Comparison of ENCODE assay signal across 14 cellular contexts in genomic region chr13:39012608-39013007, GRCh38. TPM values are rescaled to one million over a fixed set of nuclear protein-coding genes. Genes with fewer than 3 reads are reported as not detected.
DNase-seq lines count a peak whose midpoint lies in the region; ATAC-seq, FAIRE-seq and TF ChIP-seq lines count a peak whose summit lies in the region.
"Had no signal": no experiment of that assay in that cellular context is flagged by ENCODE, and none has a peak within 500 bp of the region (broad histone marks: within the 10 kb centered on the region; RNA-seq: fewer than 3 reads in every experiment).

No MANE protein-coding gene starts in this region.

- POLR2A ChIA-PET in IMR-90 (lab: Charles Lee; ENCODE audit: unreplicated experiment) = no interaction called here
- POLR2A ChIA-PET in HepG2 (lab: Yijun Ruan, JAX) = no interaction called here

- H3K4me2 ChIP-seq in IMR-90 (ENCODE audit: low read depth, low read length) (no peak overlapping the region), HepG2 (ENCODE audit: low read depth, low read length) (no peak overlapping the region)

- no peak overlapping the region for H2BK120ac ChIP-seq in IMR-90 (ENCODE audit: low read depth, low read length)

- WGBS in IMR-90 (ENCODE audit: extremely low coverage in 2 of 2, insufficient read length in 1 of 2), 2 experiments = 60% methylated on average over 4 of the region's 7 CpGs; no CpG with 5 or more reads in 1 of the 2 experiments
- 89% methylated on average over 7 of the region's 7 CpGs for WGBS in HepG2 (ENCODE audit: low lambda C conversion rate)
- WGBS in heart left ventricle, 4 donors = 81 to 88% (median 83%) methylated on average over 7 of the region's 7 CpGs

- no peak overlapping the region for H3K18ac ChIP-seq in IMR-90 (ENCODE audit: low read depth, low read length)

- H3K23ac ChIP-seq in IMR-90 (ENCODE audit: low read depth, low read length) = no peak overlapping the region

- intact Hi-C loops in IMR-90 (cut with micrococcal nuclease) (no loop called here), HepG2 (cut with micrococcal nuclease; ENCODE audit: unreplicated experiment) (no loop called here), heart left ventricle (cut with DNase I) (no loop called here)

- no peaks in the 10 kb centered on the region for H3K4me1 Mint-ChIP-seq in central memory CD8-positive, alpha-beta T cell

- no peaks in the 10 kb centered on the region for H3K79me2 ChIP-seq in HepG2 (ENCODE audit: insufficient read depth, low read length)

- TF ChIP-seq EP300 in HepG2 (IDR thresholded peaks at IDR 0.05; ENCODE audit: low read depth in 2 of 2, low read length in 2 of 2) (no peak), HepG2 (CRISPR knock-in tag; IDR thresholded peaks at IDR 0.05; ENCODE audit: borderline replicate concordance) (no peak)

- H3K4me3 ChIP-seq in IMR-90 (ENCODE audit: insufficient read depth, low read depth, low read length) (no peak overlapping the region), HepG2 (replicated peaks in 1 of 3; ENCODE audit: insufficient read depth in 1 of 3, low read depth in 2 of 3, low read length in 3 of 3) (no peak overlapping the region), heart left ventricle (no peak overlapping the region)

- dilution Hi-C loops in IMR-90 (cut with HindIII; ENCODE audit: low sequenced_read_pairs, unreplicated experiment) = no loop called here

- FAIRE-seq in HepG2 (lab: Jason Lieb, UNC) = no peak
- FAIRE-seq: endometrium had no signal

- H2AK5ac ChIP-seq in IMR-90 (ENCODE audit: low read depth, low read length) = no peak overlapping the region

- BruUV-seq in IMR-90 (replicated peaks; lab: Mats Ljungman, UMichigan) (no TSS peak), HepG2 (replicated peaks; lab: Mats Ljungman, UMichigan) (no TSS peak)

- H3K9ac ChIP-seq in IMR-90 (ENCODE audit: low read depth, low read length) = no peak overlapping the region
- H3K9ac ChIP-seq in HepG2 (ENCODE audit: insufficient read depth, low read depth, low read length) = no peak overlapping the region

- H3K4ac ChIP-seq in IMR-90 (ENCODE audit: low read depth, low read length) = no peak overlapping the region

- 0 out of 2 replicates have a peak, but pooled peaks have one; percentile 5 for TF ChIP-seq CTCF in IMR-90 (conservative IDR thresholded peaks at IDR 0.05; ENCODE audit: low read depth, low read length)
- peak; percentile 38 for TF ChIP-seq CTCF in HepG2 (CRISPR knock-in tag; IDR thresholded peaks at IDR 0.05)
- peak in 1 of 12 donors; percentile 9 for TF ChIP-seq CTCF in heart left ventricle (IDR thresholded peaks at IDR 0.05)

- DNase-seq in D341Med (ENCODE audit: low spot score) = peak; percentile 58
- no peak for DNase-seq in IMR-90
- no peak for DNase-seq in central memory CD8-positive, alpha-beta T cell (ENCODE audit: low spot score in 2 of 2)
- DNase-seq in HepG2 (ENCODE audit: low spot score) = no peak
- DNase-seq in NCI-H446 (lab: John Stamatoyannopoulos, UW) = no peak
- DNase-seq in NCI-H128 (lab: John Stamatoyannopoulos, UW; ENCODE audit: unreplicated experiment) = no peak
- DNase-seq in heart left ventricle = no peak
- DNase-seq: activated T-cell treated with anti-CD3 and anti-CD28 coated beads, Interleukin-2, amount 50 U/mL, for 1 hour; EL; NCI-H510A treated with DMSO at 0.1 percent for 48 hours had no signal

- in situ Hi-C loops in IMR-90 (cut with MboI; ENCODE audit: low sequenced_read_pairs) (no loop called here), HepG2 (cut with HindIII; ENCODE audit: extremely low pct_ligation_motif_present, low pct_unique_long_range_greater_than_20kb) (no loop called here)

- no peaks in the 10 kb centered on the region for H3K9me3 ChIP-seq in IMR-90 (ENCODE audit: control insufficient read depth, insufficient read depth, low read length)
- no peaks in the 10 kb centered on the region for H3K9me3 ChIP-seq in HepG2 (ENCODE audit: low read length)
- no peaks in the 10 kb centered on the region for H3K9me3 ChIP-seq in heart left ventricle

- H2AFZ ChIP-seq in IMR-90 (replicated peaks; ENCODE audit: low read length, poor library complexity) (no peak overlapping the region), HepG2 (ENCODE audit: low read length) (no peak overlapping the region)

- CTCF ChIA-PET in IMR-90 (lab: Yijun Ruan, JAX) (interaction anchor here (0.7 kb wide), 1 partner anchor 14 kb away, joined by 3 read pairs; no protein-coding TSS in a partner anchor), HepG2 (lab: Yijun Ruan, JAX; ENCODE audit: low intra/inter-chr PET ratio, low total read pairs) (no interaction called here)

- ATAC-seq in IMR-90 (ENCODE audit: low read depth) = no peak
- no peak for ATAC-seq in central memory CD8-positive, alpha-beta T cell (replicated peaks; ENCODE audit: extremely low read depth, poor library complexity, severe bottlenecking)
- peak; percentile 88 for ATAC-seq in HepG2
- ATAC-seq in GM21825 (IDR thresholded peaks at IDR 0.05; ENCODE audit: unreplicated experiment) = no peak
- ATAC-seq in heart left ventricle = no peak

- no peaks in the 10 kb centered on the region for H4K20me1 ChIP-seq in IMR-90 (ENCODE audit: insufficient read depth, low read length)
- no peaks in the 10 kb centered on the region for H4K20me1 ChIP-seq in HepG2 (ENCODE audit: insufficient read depth, low read length)

- no peak overlapping the region for H4K91ac ChIP-seq in IMR-90 (ENCODE audit: insufficient read depth, low read depth, low read length)

- H3K79me1 ChIP-seq in IMR-90 (ENCODE audit: low read depth in 1 of 2, low read length in 2 of 2) = no peaks in the 10 kb centered on the region

- H4K8ac ChIP-seq in IMR-90 (ENCODE audit: low read depth in 2 of 2, low read length in 2 of 2) = no peak overlapping the region

- no peak overlapping the region for H3K4me3 Mint-ChIP-seq in central memory CD8-positive, alpha-beta T cell

- H2BK20ac ChIP-seq in IMR-90 (ENCODE audit: low read depth, low read length) = no peak overlapping the region

- H3K36me3 ChIP-seq in IMR-90 (ENCODE audit: control insufficient read depth, insufficient read depth, low read length) (peaks cover 38% of the 10 kb centered on the region), HepG2 (replicated peaks in 1 of 2; ENCODE audit: control insufficient read depth in 1 of 2, insufficient read depth in 2 of 2, low read length in 2 of 2) (peaks cover 11 to 61% of the 10 kb centered on the region in 2 experiments), heart left ventricle (peaks cover 0 to 97% (median 82%) of the 10 kb centered on the region in 9 donors)

- H2BK15ac ChIP-seq in IMR-90 (ENCODE audit: low read depth, low read length) = no peak overlapping the region

- no peak overlapping the region for H4K5ac ChIP-seq in IMR-90 (ENCODE audit: low read depth, low read length)

- TF ChIP-seq POLR2A in IMR-90 (IDR thresholded peaks at IDR 0.05; ENCODE audit: low read depth, low read length) (no peak), HepG2 (IDR thresholded peaks at IDR 0.05; ENCODE audit: insufficient read depth in 1 of 2, low read depth in 2 of 2, low read length in 2 of 2) (no peak), heart left ventricle (IDR thresholded peaks at IDR 0.05) (no peak)

- peak overlapping the region; percentile 23 for H3K27ac Mint-ChIP-seq in central memory CD8-positive, alpha-beta T cell (ENCODE audit: low read depth)

- no peaks in the 10 kb centered on the region for H3K27me3 Mint-ChIP-seq in central memory CD8-positive, alpha-beta T cell

- no peak overlapping the region for H2BK5ac ChIP-seq in IMR-90 (ENCODE audit: low read depth, low read length, poor library complexity, severe bottlenecking)

- H3K9me3 Mint-ChIP-seq in central memory CD8-positive, alpha-beta T cell = no peaks in the 10 kb centered on the region

- H3K56ac ChIP-seq in IMR-90 (ENCODE audit: extremely low read depth, insufficient read depth, low read length) = no peak overlapping the region

- TF ChIP-seq RAD21 in IMR-90 (IDR thresholded peaks at IDR 0.05; ENCODE audit: low read length) (no peak), HepG2 (CRISPR knock-in tag; IDR thresholded peaks at IDR 0.05) (no peak)

- H3K36me3 Mint-ChIP-seq in central memory CD8-positive, alpha-beta T cell (ENCODE audit: insufficient read depth) = peaks cover 52% of the 10 kb centered on the region

- H3K14ac ChIP-seq in IMR-90 (replicated peaks; ENCODE audit: low read depth, low read length) = no peak overlapping the region

- H3K4me1 ChIP-seq in IMR-90 (ENCODE audit: control insufficient read depth, insufficient read depth, low read length) (no peaks in the 10 kb centered on the region), HepG2 (ENCODE audit: insufficient read depth, low read length) (no peaks in the 10 kb centered on the region), heart left ventricle (no peaks in the 10 kb centered on the region)

- no peak overlapping the region for H2AK9ac ChIP-seq in IMR-90 (replicated peaks; ENCODE audit: low read depth, low read length, poor library complexity)

- H3K9me1 ChIP-seq in IMR-90 (ENCODE audit: insufficient read depth, low read length) = no peaks in the 10 kb centered on the region; the same call in 1 of the 2 replicates

- H3K27me3 ChIP-seq in IMR-90 (ENCODE audit: control insufficient read depth, insufficient read depth, low read length) = no peaks in the 10 kb centered on the region
- H3K27me3 ChIP-seq in HepG2 (ENCODE audit: control insufficient read depth in 1 of 2, insufficient read depth in 2 of 2, low read length in 2 of 2) = no peaks in the 10 kb centered on the region
- H3K27me3 ChIP-seq in heart left ventricle = no peaks in the 10 kb centered on the region

- H3K27ac ChIP-seq in IMR-90 (ENCODE audit: insufficient read depth, low read length) (no peak overlapping the region), HepG2 (ENCODE audit: extremely low read length, insufficient read depth, low read length) (no peak overlapping the region), heart left ventricle (no peak overlapping the region)

RNA-seq across cellular contexts. Expression of gene STOML3, which starts 22.0 kb away (rescaled TPM):
- total RNA-seq in IMR-90 (2012; rRNA removed) = not detected in 2 replicates
- polyA plus RNA-seq in IMR-90 (2012; rRNA removed) = not detected in 2 replicates
- not detected in 2 replicates for polyA plus RNA-seq in IMR-90 (2012; cell fraction: cytosol; rRNA removed)
- polyA plus RNA-seq in IMR-90 (2012; cell fraction: nucleus; rRNA removed; ENCODE audit: low replicate concordance) = not detected in 2 replicates
- total RNA-seq in HepG2 (2016; rRNA removed; fragmentation: Illumina TruSeq; extraction: Trizol) = not detected in 2 replicates
- not detected in 2 replicates for total RNA-seq in HepG2 (2016; cell fraction: cytosol; rRNA removed; fragmentation: Illumina TruSeq; extraction: Trizol; ENCODE audit: low read depth)
- not detected in 2 replicates for total RNA-seq in HepG2 (2016; cell fraction: insoluble cytoplasmic fraction; rRNA removed; fragmentation: Illumina TruSeq; extraction: Trizol)
- total RNA-seq in HepG2 (2016; cell fraction: membrane; rRNA removed; fragmentation: Illumina TruSeq; extraction: Trizol) = not detected in 2 replicates
- total RNA-seq in HepG2 (2016; cell fraction: nucleus; rRNA removed; fragmentation: Illumina TruSeq; extraction: Trizol) = not detected in 2 replicates
- not detected in 2 replicates for polyA plus RNA-seq in HepG2 (2011; rRNA removed)
- not detected in 2 replicates for polyA plus RNA-seq in HepG2 (2011; cell fraction: cytosol; rRNA removed)
- polyA plus RNA-seq in HepG2 (2011; cell fraction: nucleus; rRNA removed) = not detected in 2 replicates
- polyA plus RNA-seq in HepG2 (2012) = not detected in 2 replicates
- polyA plus RNA-seq in HepG2 (2016; cell fraction: cytosol; fragmentation: Illumina TruSeq; extraction: Trizol; ENCODE audit: low read depth) = not detected in 2 replicates
- polyA plus RNA-seq in HepG2 (2016; cell fraction: insoluble cytoplasmic fraction; fragmentation: Illumina TruSeq; extraction: Trizol; ENCODE audit: low read depth) = not detected in 2 replicates
- not detected in 2 replicates for polyA plus RNA-seq in HepG2 (2016; cell fraction: membrane; fragmentation: Illumina TruSeq; extraction: Trizol; ENCODE audit: low read depth)
- not detected in 2 replicates for polyA plus RNA-seq in HepG2 (2016; cell fraction: nucleus; fragmentation: Illumina TruSeq; extraction: Trizol; ENCODE audit: insufficient read depth, low read depth)
- polyA minus RNA-seq in HepG2 (2011; rRNA and poly(A)+ RNA removed; ENCODE audit: low replicate concordance) = not detected in 2 replicates
- polyA minus RNA-seq in HepG2 (2011; cell fraction: cytosol; rRNA and poly(A)+ RNA removed) = not detected in 2 replicates
- polyA minus RNA-seq in HepG2 (2011; cell fraction: nucleus; rRNA and poly(A)+ RNA removed) = not detected in 2 replicates
- total RNA-seq in heart left ventricle = not detected
- polyA plus RNA-seq in heart left ventricle = not detected
- total RNA-seq: H4, posterior vena cava had no signal

RNA-seq across cellular contexts. Expression of gene PROSER1, which starts 25.3 kb away (rescaled TPM):
- total RNA-seq in IMR-90 (2012; rRNA removed) = 2.0 and 4.2 TPM in 2 replicates
- polyA plus RNA-seq in IMR-90 (2012; rRNA removed) = 13.2 and 13.4 TPM in 2 replicates
- polyA plus RNA-seq in IMR-90 (2012; cell fraction: cytosol; rRNA removed) = 2.8 and 6.3 TPM in 2 replicates
- polyA plus RNA-seq in IMR-90 (2012; cell fraction: nucleus; rRNA removed; ENCODE audit: low replicate concordance) = 15.3 and 37.1 TPM in 2 replicates
- total RNA-seq in HepG2 (2016; rRNA removed; fragmentation: Illumina TruSeq; extraction: Trizol) = 11.4 and 15.2 TPM in 2 replicates
- 5.9 and 7.7 TPM in 2 replicates for total RNA-seq in HepG2 (2016; cell fraction: cytosol; rRNA removed; fragmentation: Illumina TruSeq; extraction: Trizol; ENCODE audit: low read depth)
- 10.1 and 16.6 TPM in 2 replicates for total RNA-seq in HepG2 (2016; cell fraction: insoluble cytoplasmic fraction; rRNA removed; fragmentation: Illumina TruSeq; extraction: Trizol)
- total RNA-seq in HepG2 (2016; cell fraction: membrane; rRNA removed; fragmentation: Illumina TruSeq; extraction: Trizol) = 13.1 and 15.7 TPM in 2 replicates
- total RNA-seq in HepG2 (2016; cell fraction: nucleus; rRNA removed; fragmentation: Illumina TruSeq; extraction: Trizol) = 34.6 and 40.8 TPM in 2 replicates
- 15.6 and 17.2 TPM in 2 replicates for polyA plus RNA-seq in HepG2 (2011; rRNA removed)
- polyA plus RNA-seq in HepG2 (2011; cell fraction: cytosol; rRNA removed) = 6.4 and 8.2 TPM in 2 replicates
- 29.8 and 29.9 TPM in 2 replicates for polyA plus RNA-seq in HepG2 (2011; cell fraction: nucleus; rRNA removed)
- polyA plus RNA-seq in HepG2 (2012) = 13.8 and 17.4 TPM in 2 replicates
- polyA plus RNA-seq in HepG2 (2016; cell fraction: cytosol; fragmentation: Illumina TruSeq; extraction: Trizol; ENCODE audit: low read depth) = 1.8 and 2.1 TPM in 2 replicates
- polyA plus RNA-seq in HepG2 (2016; cell fraction: insoluble cytoplasmic fraction; fragmentation: Illumina TruSeq; extraction: Trizol; ENCODE audit: low read depth) = 26.9 and 28.6 TPM in 2 replicates
- 9.7 TPM in 2 replicates for polyA plus RNA-seq in HepG2 (2016; cell fraction: membrane; fragmentation: Illumina TruSeq; extraction: Trizol; ENCODE audit: low read depth)
- 40.7 and 53.5 TPM in 2 replicates for polyA plus RNA-seq in HepG2 (2016; cell fraction: nucleus; fragmentation: Illumina TruSeq; extraction: Trizol; ENCODE audit: insufficient read depth, low read depth)
- 13.3 and 14.0 TPM in 2 replicates for polyA minus RNA-seq in HepG2 (2011; rRNA and poly(A)+ RNA removed; ENCODE audit: low replicate concordance)
- 7.5 and 7.8 TPM in 2 replicates for polyA minus RNA-seq in HepG2 (2011; cell fraction: cytosol; rRNA and poly(A)+ RNA removed)
- 52.2 and 56.8 TPM in 2 replicates for polyA minus RNA-seq in HepG2 (2011; cell fraction: nucleus; rRNA and poly(A)+ RNA removed)
- 10 to 100 TPM; 10.4 to 22.2 (median 16.2) TPM for total RNA-seq in heart left ventricle
- 1 to 10 TPM; 7.8 to 8.8 TPM for polyA plus RNA-seq in heart left ventricle

RNA-seq across cellular contexts. Expression of gene NHLRC3, which starts 25.6 kb away (rescaled TPM):
- total RNA-seq in IMR-90 (2012; rRNA removed) (3.0 and 5.6 TPM in 2 replicates), HepG2 (2016; rRNA removed; fragmentation: Illumina TruSeq; extraction: Trizol) (14.5 and 29.8 TPM in 2 replicates), heart left ventricle (10 to 100 TPM in 6 of 9 donors, 1 to 10 TPM in 3; 3.9 to 19.9 (median 10.6) TPM)
- polyA plus RNA-seq in IMR-90 (2012; rRNA removed) (3.0 and 4.2 TPM in 2 replicates), HepG2 (2011; rRNA removed) (16.8 and 19.9 TPM in 2 replicates), heart left ventricle (1 to 10 TPM; 4.2 to 5.8 TPM)
- polyA plus RNA-seq in IMR-90 (2012; cell fraction: cytosol; rRNA removed) = 0.59 and 0.94 TPM in 2 replicates
- 3.4 and 19.7 TPM in 2 replicates for polyA plus RNA-seq in IMR-90 (2012; cell fraction: nucleus; rRNA removed; ENCODE audit: low replicate concordance)
- 2.9 and 3.0 TPM in 2 replicates for total RNA-seq in HepG2 (2016; cell fraction: cytosol; rRNA removed; fragmentation: Illumina TruSeq; extraction: Trizol; ENCODE audit: low read depth)
- total RNA-seq in HepG2 (2016; cell fraction: insoluble cytoplasmic fraction; rRNA removed; fragmentation: Illumina TruSeq; extraction: Trizol) = 16.2 and 30.5 TPM in 2 replicates
- 5.1 and 6.3 TPM in 2 replicates for total RNA-seq in HepG2 (2016; cell fraction: membrane; rRNA removed; fragmentation: Illumina TruSeq; extraction: Trizol)
- total RNA-seq in HepG2 (2016; cell fraction: nucleus; rRNA removed; fragmentation: Illumina TruSeq; extraction: Trizol) = 42.6 and 49.6 TPM in 2 replicates
- polyA plus RNA-seq in HepG2 (2011; cell fraction: cytosol; rRNA removed) = 5.3 and 9.1 TPM in 2 replicates
- 36.6 and 48.1 TPM in 2 replicates for polyA plus RNA-seq in HepG2 (2011; cell fraction: nucleus; rRNA removed)
- polyA plus RNA-seq in HepG2 (2012) = 19.5 and 21.8 TPM in 2 replicates
- polyA plus RNA-seq in HepG2 (2016; cell fraction: cytosol; fragmentation: Illumina TruSeq; extraction: Trizol; ENCODE audit: low read depth) = 1.3 TPM in 2 replicates
- polyA plus RNA-seq in HepG2 (2016; cell fraction: insoluble cytoplasmic fraction; fragmentation: Illumina TruSeq; extraction: Trizol; ENCODE audit: low read depth) = 10.3 and 10.5 TPM in 2 replicates
- 3.1 and 3.3 TPM in 2 replicates for polyA plus RNA-seq in HepG2 (2016; cell fraction: membrane; fragmentation: Illumina TruSeq; extraction: Trizol; ENCODE audit: low read depth)
- polyA plus RNA-seq in HepG2 (2016; cell fraction: nucleus; fragmentation: Illumina TruSeq; extraction: Trizol; ENCODE audit: insufficient read depth, low read depth) = 61.2 and 65.0 TPM in 2 replicates
- polyA minus RNA-seq in HepG2 (2011; rRNA and poly(A)+ RNA removed; ENCODE audit: low replicate concordance) = 9.3 and 14.1 TPM in 2 replicates
- polyA minus RNA-seq in HepG2 (2011; cell fraction: cytosol; rRNA and poly(A)+ RNA removed) = 7.9 and 8.5 TPM in 2 replicates
- polyA minus RNA-seq in HepG2 (2011; cell fraction: nucleus; rRNA and poly(A)+ RNA removed) = 72.9 and 78.7 TPM in 2 replicates
